Comparison of ENCODE assay signal across 25 cellular contexts in genomic region chr10:95469251-95469650, GRCh38.
DNase-seq lines count a peak whose midpoint lies in the region; ATAC-seq and TF ChIP-seq lines count a peak whose summit lies in the region.
"Had no signal": no experiment of that assay in that cellular context is flagged by ENCODE, and none has a peak within 500 bp of the region (broad histone marks: within the 10 kb centered on the region; RNA-seq: fewer than 3 reads in every experiment).

No MANE protein-coding gene starts in this region.

- H3K4me3 Mint-ChIP-seq in Caco-2 (ENCODE audit: unreplicated experiment) (no peak overlapping the region), T-helper 17 cell (no peak overlapping the region)
- H3K4me3 Mint-ChIP-seq: activated naive CD8-positive, alpha-beta T cell treated with anti-CD3 and anti-CD28 coated beads, Interleukin-2, amount 10 ng/mL, durations not matched to agents 7 days and 5 days; activated T-helper 17 cell treated with anti-CD3 and anti-CD28 coated beads, Interleukin-2, amount 50 U/mL, for 72 hours; naive thymus-derived CD8-positive, alpha-beta T cell had no signal

- POLR2A ChIA-PET in Caco-2 (lab: Charles Lee): no interaction called here

- peak in 1 of 4 donors; percentile 10 for TF ChIP-seq EP300 in sigmoid colon (IDR thresholded peaks at IDR 0.05)

- H3K9me3 ChIP-seq in heart left ventricle (no peaks in the 10 kb centered on the region), sigmoid colon (no peaks in the 10 kb centered on the region), vagina (no peaks in the 10 kb centered on the region), Caco-2 (no peaks in the 10 kb centered on the region), T-helper 17 cell (ENCODE audit: control insufficient read depth, low read length, poor library complexity, severe bottlenecking) (no peaks in the 10 kb centered on the region)
- H3K9me3 ChIP-seq: BLaER1, SK-N-SH, thyroid gland had no signal

- DNase-seq in heart left ventricle (no peak), Right ventricle myocardium inferior (ENCODE audit: missing footprints) (no peak), sigmoid colon (no peak), vagina (ENCODE audit: extremely low spot score in 2 of 2) (no peak), NCI-H774 (lab: John Stamatoyannopoulos, UW) (no peak), Caco-2 (no peak), T-helper 17 cell (no peak)
- DNase-seq: activated CD4-positive, CD25-positive, alpha-beta regulatory T cell treated with anti-CD3 and anti-CD28 coated beads, Interleukin-2, amount 50 U/mL, for 72 hours; activated naive CD8-positive, alpha-beta T cell treated with anti-CD3 and anti-CD28 coated beads, Interleukin-2, amount 10 ng/mL, durations not matched to agents 7 days and 5 days; brain microvascular endothelial cell; erythroblast; glutamatergic neuron; naive thymus-derived CD8-positive, alpha-beta T cell; NCI-H187 treated with DMSO at 0.1 percent for 48 hours; NCI-H446; NK-92 treated with Interleukin-12 subunit alpha and Interleukin-12 subunit beta, amount 100 ng/mL, for 24 hours; SK-N-SH; stimulated activated CD4-positive, alpha-beta T cell treated with anti-CD3 and anti-CD28 coated beads, Interleukin-12 subunit alpha, Interleukin-12 subunit beta, amount 100 ng/mL, for 4 hours; T1000; thyroid gland had no signal

- H3K27me3 Mint-ChIP-seq in Caco-2 (ENCODE audit: insufficient read depth, unreplicated experiment) (no peaks in the 10 kb centered on the region), T-helper 17 cell (peaks cover 28% of the 10 kb centered on the region)

- no peaks in the 10 kb centered on the region for H3K27me3 ChIP-seq in heart left ventricle
- no peaks in the 10 kb centered on the region for H3K27me3 ChIP-seq in layer of hippocampus (ENCODE audit: control insufficient read depth, insufficient read depth, low read length)
- no peaks in the 10 kb centered on the region for H3K27me3 ChIP-seq in sigmoid colon
- H3K27me3 ChIP-seq in vagina: no peaks in the 10 kb centered on the region
- no peaks in the 10 kb centered on the region for H3K27me3 ChIP-seq in Caco-2 (replicated peaks; ENCODE audit: control insufficient read depth, insufficient read depth, low read length)
- H3K27me3 ChIP-seq: BLaER1, brain microvascular endothelial cell, thyroid gland had no signal

- no peaks in the 10 kb centered on the region for H3K36me3 ChIP-seq in heart left ventricle
- no peaks in the 10 kb centered on the region for H3K36me3 ChIP-seq in sigmoid colon
- no peaks in the 10 kb centered on the region for H3K36me3 ChIP-seq in vagina
- H3K36me3 ChIP-seq in Caco-2 (ENCODE audit: control insufficient read depth, insufficient read depth, low read length): 0 out of 2 replicates have a peak, but pooled peaks cover 2% of the 10 kb centered on the region
- H3K36me3 ChIP-seq: BLaER1, brain microvascular endothelial cell, thyroid gland had no signal

- no peak for ATAC-seq in heart left ventricle
- no peak for ATAC-seq in Right ventricle myocardium inferior
- no peak for ATAC-seq in T-helper 17 cell
- ATAC-seq: activated T-helper 17 cell treated with anti-CD3 and anti-CD28 coated beads, Interleukin-2, amount 50 U/mL, for 72 hours; naive thymus-derived CD8-positive, alpha-beta T cell had no signal

- peak overlapping the region; percentile 3 to 96 (median 90) for H3K27ac ChIP-seq in heart left ventricle
- H3K27ac ChIP-seq in layer of hippocampus (ENCODE audit: low read depth, low read length): peak overlapping the region; percentile 5
- peak overlapping the region; percentile 84 to 98 (median 90) for H3K27ac ChIP-seq in sigmoid colon
- peak overlapping the region; percentile 28 for H3K27ac ChIP-seq in vagina
- H3K27ac ChIP-seq: BLaER1, brain microvascular endothelial cell, KMS-11, thyroid gland had no signal

- TF ChIP-seq POLR2A in heart left ventricle (IDR thresholded peaks at IDR 0.05) (no peak), sigmoid colon (IDR thresholded peaks at IDR 0.05) (no peak), vagina (IDR thresholded peaks at IDR 0.05) (no peak)

- peaks cover 5% of the 10 kb centered on the region for H3K36me3 Mint-ChIP-seq in Caco-2 (ENCODE audit: insufficient read depth, unreplicated experiment)
- H3K36me3 Mint-ChIP-seq in T-helper 17 cell (ENCODE audit: low read depth): no peaks in the 10 kb centered on the region
- H3K36me3 Mint-ChIP-seq: activated naive CD8-positive, alpha-beta T cell treated with anti-CD3 and anti-CD28 coated beads, Interleukin-2, amount 10 ng/mL, durations not matched to agents 7 days and 5 days; naive thymus-derived CD8-positive, alpha-beta T cell had no signal

- H3K4me1 ChIP-seq in heart left ventricle (peaks cover 0 to 90% (median 47%) of the 10 kb centered on the region in 12 donors), sigmoid colon (peaks cover 0 to 100% (median 97%) of the 10 kb centered on the region in 4 donors), vagina (peaks cover 53% of the 10 kb centered on the region), Caco-2 (peaks cover 65% of the 10 kb centered on the region)
- H3K4me1 ChIP-seq: thyroid gland had no signal

- no peaks in the 10 kb centered on the region for H3K9me3 Mint-ChIP-seq in Caco-2 (ENCODE audit: unreplicated experiment)
- H3K9me3 Mint-ChIP-seq: activated naive CD8-positive, alpha-beta T cell treated with anti-CD3 and anti-CD28 coated beads, Interleukin-2, amount 10 ng/mL, durations not matched to agents 7 days and 5 days; activated T-helper 17 cell treated with anti-CD3 and anti-CD28 coated beads, Interleukin-2, amount 50 U/mL, for 72 hours; naive thymus-derived CD8-positive, alpha-beta T cell had no signal

- no peak overlapping the region for H3K4me3 ChIP-seq in heart left ventricle
- H3K4me3 ChIP-seq in sigmoid colon: no peak overlapping the region
- H3K4me3 ChIP-seq in vagina: no peak overlapping the region
- H3K4me3 ChIP-seq in Caco-2 (ENCODE audit: low read depth, low read length): no peak overlapping the region
- H3K4me3 ChIP-seq: BLaER1, lung, thyroid gland had no signal

- CTCF ChIA-PET in Caco-2 (lab: Charles Lee): no interaction called here

- H3K27ac Mint-ChIP-seq in Caco-2 (ENCODE audit: unreplicated experiment) (no peak overlapping the region), T-helper 17 cell (no peak overlapping the region)
- H3K27ac Mint-ChIP-seq: activated naive CD8-positive, alpha-beta T cell treated with anti-CD3 and anti-CD28 coated beads, Interleukin-2, amount 10 ng/mL, durations not matched to agents 7 days and 5 days; activated T-helper 17 cell treated with anti-CD3 and anti-CD28 coated beads, Interleukin-2, amount 50 U/mL, for 72 hours; naive thymus-derived CD8-positive, alpha-beta T cell had no signal

- WGBS in heart left ventricle, 4 donors: 82 to 89% (median 84%) methylated on average over 3 of the region's 3 CpGs
- WGBS in sigmoid colon, 2 donors: 45 to 79% methylated on average over 3 of the region's 3 CpGs

- BruUV-seq in Caco-2 (replicated peaks; lab: Mats Ljungman, UMichigan): no TSS peak

- H3K4me1 Mint-ChIP-seq in Caco-2 (ENCODE audit: low read depth, unreplicated experiment): peaks cover 44% of the 10 kb centered on the region
- H3K4me1 Mint-ChIP-seq in T-helper 17 cell: peaks cover 2% of the 10 kb centered on the region
- H3K4me1 Mint-ChIP-seq: activated T-helper 17 cell treated with anti-CD3 and anti-CD28 coated beads, Interleukin-2, amount 50 U/mL, for 72 hours had no signal

- intact Hi-C loops in heart left ventricle (cut with DNase I): loop anchor here in 2 of 10 donors (5.0 kb wide), 1 partner anchor 37 kb away; no protein-coding TSS in a partner anchor
- intact Hi-C loops in Right ventricle myocardium inferior (cut with DNase I): no loop called here
- intact Hi-C loops in sigmoid colon (cut with DNase I): no loop called here
- intact Hi-C loops in vagina (cut with DNase I): no loop called here
- intact Hi-C loops in Caco-2 (cut with micrococcal nuclease; ENCODE audit: unreplicated experiment): no loop called here

- TF ChIP-seq CTCF in heart left ventricle (IDR thresholded peaks at IDR 0.05) (no peak), sigmoid colon (IDR thresholded peaks at IDR 0.05) (no peak), vagina (IDR thresholded peaks at IDR 0.05) (no peak), Caco-2 (IDR thresholded peaks at IDR 0.05; ENCODE audit: insufficient read depth in 1 of 2, low read depth in 1 of 2, low read length in 1 of 2, severe bottlenecking in 1 of 2, unreplicated experiment in 1 of 2) (no peak)

Comparison
In these comparisons a context has a peak if more than half of its experiments do, and no peak if none do; other contexts are left out.
1. H3K27ac ChIP-seq: peak in every context shown above with its lines; median percentile 90 in heart left ventricle; 90 in sigmoid colon; 28 in vagina; 5 in layer of hippocampus.